7 cellular contexts compared by ENCODE assay signal in the genomic region with DNA sequence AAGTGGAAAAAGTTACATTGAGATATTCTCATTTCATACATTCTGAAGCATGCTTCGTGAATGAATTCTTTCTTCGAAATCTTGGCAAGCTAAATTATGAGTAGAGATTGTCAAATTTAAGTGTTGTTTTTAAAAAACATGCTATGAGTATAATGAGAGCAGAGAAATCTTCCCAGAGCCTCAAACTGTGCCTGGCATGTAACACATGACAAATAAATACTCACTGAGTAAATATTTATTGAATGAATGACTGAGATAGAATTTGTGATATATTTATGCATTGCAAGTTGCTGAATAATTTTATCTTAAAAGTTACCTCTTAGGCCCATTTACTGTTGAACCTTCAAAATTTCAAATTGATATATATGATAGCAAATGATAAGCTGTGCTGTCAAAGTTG.
"Had no signal": no experiment of that assay in that cellular context is flagged by ENCODE, and none has a peak within 500 bp of the region (broad histone marks: within the 10 kb centered on the region; RNA-seq: fewer than 3 reads in every experiment).

No MANE protein-coding gene starts in this region.

- FAIRE-seq: G401.6, GM12878, GM12892, GM18507, GM19239 had no signal

- ATAC-seq: GM12878 had no signal

- H3K4me3 ChIP-seq: GM12878 had no signal

- DNase-seq: GDM1, GF-D8 had no signal
